In the genomic region with DNA sequence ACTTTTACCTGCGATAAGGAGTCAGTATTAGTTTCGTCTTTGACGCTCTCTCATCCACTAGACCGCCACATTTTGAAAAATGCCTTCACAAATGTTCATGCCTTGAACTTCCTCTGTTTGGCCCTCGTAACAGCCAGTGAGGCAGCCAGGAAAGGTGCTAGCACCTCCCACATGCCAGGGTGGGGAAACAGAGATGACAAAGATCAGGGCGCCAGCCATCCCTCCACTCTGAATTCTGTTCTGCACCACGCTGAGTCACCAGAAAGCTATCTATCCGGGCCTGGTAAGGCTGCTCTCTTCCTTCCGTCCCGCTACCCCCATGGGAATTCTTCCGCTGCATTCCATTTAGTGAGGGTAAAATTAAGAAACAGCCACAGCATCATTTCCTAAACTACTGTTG, we compare ENCODE assay signal across 13 cellular contexts. TPM values are rescaled to one million over a fixed set of nuclear protein-coding genes. Genes with fewer than 3 reads are reported as not detected.
A peak's percentile ranks its signal among the peaks of the same experiment; 100 is the strongest.
DNase-seq lines count a peak whose midpoint lies in the region; ATAC-seq and TF ChIP-seq lines count a peak whose summit lies in the region.
"Had no signal": no experiment of that assay in that cellular context is flagged by ENCODE, and none has a peak within 500 bp of the region (broad histone marks: within the 10 kb centered on the region; RNA-seq: fewer than 3 reads in every experiment).

No MANE protein-coding gene starts in this region.

- CTCF ChIA-PET in PC-3 (lab: Charles Lee), result no interaction called here

- peak overlapping the region; percentile 28; the same call in 1 of the 2 replicates for H3K4me2 ChIP-seq in PC-3 (ENCODE audit: low read length)

- H3K36me3 ChIP-seq in PC-3 (ENCODE audit: low read depth, low read length), result no peaks in the 10 kb centered on the region

- peaks cover 16% of the 10 kb centered on the region for H3K4me1 ChIP-seq in PC-3 (ENCODE audit: insufficient read depth, low read length)

- H4K20me1 ChIP-seq in PC-3 (ENCODE audit: low read length), result no peaks in the 10 kb centered on the region

- H3F3A ChIP-seq in PC-3 (ENCODE audit: low read length, unreplicated experiment), result no peaks in the 10 kb centered on the region

- peak; percentile 98 for DNase-seq in EH (ENCODE audit: low read depth)
- peak; percentile 77 for DNase-seq in PC-3
- DNase-seq in epithelial cell of esophagus (ENCODE audit: low read depth), result peak; percentile 80
- no peak for DNase-seq in osteocyte (ENCODE audit: extremely low spot score, unreplicated experiment)
- DNase-seq in GM20000 (ENCODE audit: low spot score), result no peak
- DNase-seq: activated CD4-positive, alpha-beta T cell treated with anti-CD3 and anti-CD28 coated beads for 4 hours; DMS53; NCI-H2081; sigmoid colon had no signal

- BruUV-seq in PC-3 (replicated peaks; lab: Mats Ljungman, UMichigan), result no TSS peak

- no peaks in the 10 kb centered on the region for H3K27me3 Mint-ChIP-seq in osteocyte (ENCODE audit: unreplicated experiment)

- peaks cover 28% of the 10 kb centered on the region for H3K4me1 Mint-ChIP-seq in osteocyte (ENCODE audit: unreplicated experiment)

- peaks cover 34% of the 10 kb centered on the region for H3K36me3 Mint-ChIP-seq in osteocyte (ENCODE audit: unreplicated experiment)

- peak overlapping the region; percentile 87 for H3K27ac Mint-ChIP-seq in osteocyte (ENCODE audit: unreplicated experiment)
- H3K27ac Mint-ChIP-seq: activated naive CD4-positive, alpha-beta T cell treated with anti-CD3 and anti-CD28 coated beads, Interleukin-2, amount 50 U/mL, for 72 hours had no signal

- H3K9me3 Mint-ChIP-seq in osteocyte (ENCODE audit: unreplicated experiment), result no peaks in the 10 kb centered on the region
- H3K9me3 Mint-ChIP-seq: activated naive CD4-positive, alpha-beta T cell treated with anti-CD3 and anti-CD28 coated beads, Interleukin-2, amount 50 U/mL, for 72 hours had no signal

- H2AFZ ChIP-seq in PC-3 (ENCODE audit: low read length), result peak overlapping the region; percentile 17; the same call in 1 of the 2 replicates

- no peak overlapping the region for H3K4me3 Mint-ChIP-seq in osteocyte (ENCODE audit: unreplicated experiment)

- H3K9me2 ChIP-seq in PC-3 (replicated peaks; ENCODE audit: low read length), result no peaks in the 10 kb centered on the region

- intact Hi-C loops in PC-3 (cut with micrococcal nuclease), result loop anchor here (5.0 kb wide), 1 partner anchor 42 kb away; no protein-coding TSS in a partner anchor

- H3K4me3 ChIP-seq in PC-3 (ENCODE audit: low read length), result no peak overlapping the region
- no peak overlapping the region for H3K4me3 ChIP-seq in epithelial cell of esophagus (ENCODE audit: low read length)
- H3K4me3 ChIP-seq: sigmoid colon had no signal

- peak overlapping the region; percentile 42; the same call in 1 of the 2 replicates for H3K27ac ChIP-seq in PC-3 (ENCODE audit: low read length)
- H3K27ac ChIP-seq: sigmoid colon had no signal

- TF ChIP-seq CTCF in PC-3 (conservative IDR thresholded peaks at IDR 0.05; ENCODE audit: low read depth, low read length) (no peak), epithelial cell of esophagus (IDR thresholded peaks at IDR 0.05; ENCODE audit: insufficient read depth, low read depth, low read length, missing control alignments) (no peak), osteocyte (IDR thresholded peaks at IDR 0.05) (no peak), GM20000 (IDR thresholded peaks at IDR 0.05; ENCODE audit: extremely low read depth, missing control alignments) (no peak)

- peak; percentile 90 for ATAC-seq in PC-3
- no peak for ATAC-seq in HG02870 (IDR thresholded peaks at IDR 0.05; ENCODE audit: unreplicated experiment)
- ATAC-seq in GM21367 (IDR thresholded peaks at IDR 0.05; ENCODE audit: unreplicated experiment), result no peak
- no peak for ATAC-seq in HG03354 (IDR thresholded peaks at IDR 0.05; ENCODE audit: poor library complexity, severe bottlenecking, unreplicated experiment)
- ATAC-seq: activated naive CD4-positive, alpha-beta T cell treated with anti-CD3 and anti-CD28 coated beads, Interleukin-2, amount 50 U/mL, for 72 hours had no signal

- no peak overlapping the region for H3K9ac ChIP-seq in PC-3 (ENCODE audit: low read length)

- H3K27me3 ChIP-seq in PC-3 (ENCODE audit: low read length), result no peaks in the 10 kb centered on the region
- H3K27me3 ChIP-seq: sigmoid colon had no signal

- no peaks in the 10 kb centered on the region for H3K9me3 ChIP-seq in PC-3 (ENCODE audit: low read length)
- H3K9me3 ChIP-seq: sigmoid colon had no signal

- POLR2A ChIA-PET in PC-3 (lab: Charles Lee; ENCODE audit: unreplicated experiment), result no interaction called here

- H3K79me2 ChIP-seq in PC-3 (ENCODE audit: low read length), result no peaks in the 10 kb centered on the region

RNA-seq across cellular contexts. Expression of a gene that starts 31.3 kb away (rescaled TPM):
- total RNA-seq in PC-3 (2014; rRNA removed), result 1.8 TPM in 1 of 2 replicates, not detected in the other
- not detected in 2 replicates for total RNA-seq in osteocyte
- total RNA-seq: activated naive CD4-positive, alpha-beta T cell treated with anti-CD3 and anti-CD28 coated beads, Interleukin-2, amount 50 U/mL, for 72 hours had no signal

RNA-seq across cellular contexts. Expression of a gene that starts 47.3 kb away (rescaled TPM):
- total RNA-seq in PC-3 (2014; rRNA removed) (49.3 and 54.7 TPM in 2 replicates), osteocyte (34.0 and 34.5 TPM in 2 replicates)

Comparison
In these comparisons a context has a peak if more than half of its experiments do, and no peak if none do; other contexts are left out.
1. DNase-seq: peak in EH (single experiment), PC-3 (single experiment) and epithelial cell of esophagus (single experiment); none in osteocyte (single experiment) and GM20000 (single experiment).